Comparison of ENCODE assay signal across 28 cellular contexts in the genomic region with DNA sequence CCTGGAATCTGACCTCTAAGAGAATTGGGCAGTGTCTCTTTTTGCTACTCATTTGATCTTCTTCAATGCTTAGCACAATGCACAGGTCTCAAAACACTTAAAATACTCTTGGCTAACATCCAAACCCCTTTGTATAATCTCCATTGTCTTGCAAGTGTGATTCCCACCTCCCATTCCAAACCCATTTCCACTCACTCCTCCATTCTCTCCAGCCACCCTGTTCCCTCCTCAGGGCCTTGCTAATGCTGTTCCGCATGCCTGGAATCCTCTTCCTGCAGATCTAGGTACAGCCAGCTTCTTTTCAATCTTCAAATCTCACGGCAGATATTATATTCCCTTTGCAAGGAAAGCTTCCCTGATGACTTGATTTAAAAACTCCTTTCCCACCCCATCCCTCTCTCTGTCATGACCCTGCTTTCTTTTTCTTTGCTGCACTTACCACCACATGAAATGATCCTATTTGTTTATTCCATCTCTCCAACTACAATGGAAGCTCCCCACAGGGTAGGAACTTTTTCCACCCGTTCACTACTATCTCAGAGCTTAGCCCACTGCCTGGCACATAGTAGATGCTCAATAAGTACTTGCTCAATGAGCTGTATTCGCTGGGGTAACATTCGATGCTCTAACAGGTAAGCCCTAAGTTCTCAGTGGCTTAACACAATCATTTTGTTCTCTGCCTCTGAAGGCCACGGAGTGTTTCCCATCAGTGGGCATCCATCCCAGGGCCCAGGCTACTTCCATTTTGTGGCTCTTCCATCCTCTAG.
"Had no signal": no experiment of that assay in that cellular context is flagged by ENCODE, and none has a peak within 500 bp of the region (broad histone marks: within the 10 kb centered on the region; RNA-seq: fewer than 3 reads in every experiment).

No MANE protein-coding gene starts in this region.

- H3K4me3 ChIP-seq: breast epithelium, esophagus muscularis mucosa, left lung, lung, ovary, skin epidermis, tibial nerve had no signal

- H3K36me3 ChIP-seq: breast epithelium, esophagus muscularis mucosa, left lung, neutrophil, ovary, tibial nerve had no signal

- H3K4me1 Mint-ChIP-seq: central memory CD8-positive, alpha-beta T cell; natural killer cell; stimulated activated memory B cell treated with anti-CD40 and anti-IgM and Interleukin-4, amounts not matched to agents 10 μg/mL and 1 μg/mL and 100 μg/mL, for 72 hours had no signal

- H3K4me3 Mint-ChIP-seq: activated T-cell treated with anti-CD3 and anti-CD28 coated beads, Interleukin-2, amount 50 U/mL, for 72 hours; central memory CD8-positive, alpha-beta T cell; dendritic cell treated with granulocyte-macrophage colony-stimulating factor and Interleukin-4, amounts not matched to agents 40 ng/mL and 50 ng/mL, for 4 days; natural killer cell; stimulated activated memory B cell treated with anti-CD40 and anti-IgM and Interleukin-4, amounts not matched to agents 10 μg/mL and 1 μg/mL and 100 μg/mL, for 72 hours; T-helper 2 cell treated with Interferon-gamma antibody and Interleukin-4, amounts not matched to agents 5 μg/mL and 100 μg/mL, for 36 hours had no signal

- H3K27ac Mint-ChIP-seq: activated naive CD4-positive, alpha-beta T cell treated with anti-CD3 and anti-CD28 coated beads, Interleukin-2, amount 50 U/mL, for 72 hours; activated T-cell treated with anti-CD3 and anti-CD28 coated beads, Interleukin-2, amount 50 U/mL, for 72 hours; dendritic cell treated with granulocyte-macrophage colony-stimulating factor and Interleukin-4, amounts not matched to agents 40 ng/mL and 50 ng/mL, for 4 days; natural killer cell; progenitor cell of endocrine pancreas; stimulated activated memory B cell treated with anti-CD40 and anti-IgM and Interleukin-4, amounts not matched to agents 10 μg/mL and 1 μg/mL and 100 μg/mL, for 72 hours; T-helper 2 cell treated with Interferon-gamma antibody and Interleukin-4, amounts not matched to agents 5 μg/mL and 100 μg/mL, for 36 hours had no signal

- H3K4me1 ChIP-seq: breast epithelium, foreskin keratinocyte, left lung had no signal

- ATAC-seq: activated naive CD4-positive, alpha-beta T cell treated with anti-CD3 and anti-CD28 coated beads, Interleukin-2, amount 50 U/mL, for 72 hours; activated T-cell treated with anti-CD3 and anti-CD28 coated beads, Interleukin-2, amount 50 U/mL, for 72 hours; foreskin keratinocyte; natural killer cell; sciatic nerve; stimulated activated memory B cell treated with anti-CD40 and anti-IgM and Interleukin-4, amounts not matched to agents 10 μg/mL and 1 μg/mL and 100 μg/mL, for 72 hours had no signal

- DNase-seq: activated CD4-positive, alpha-beta T cell treated with anti-CD3 and anti-CD28 coated beads for 4 hours; activated CD4-positive, alpha-beta T cell treated with anti-CD3 and anti-CD28 coated beads, Interleukin-2, amount 50 U/mL, for 4 hours; activated naive CD4-positive, alpha-beta T cell; activated T-cell treated with anti-CD3 and anti-CD28 coated beads for 4 hours; activated T-cell treated with anti-CD3 and anti-CD28 coated beads, Interleukin-2, amount 50 U/mL, for 72 hours; foreskin keratinocyte; left lung; mesendoderm; natural killer cell; ovary; retina; stimulated activated CD4-positive, alpha-beta T cell treated with anti-CD3 and anti-CD28 coated beads, Interleukin-1b, Interleukin-23, amount 100 ng/mL, for 48 hours; stimulated activated CD4-positive, alpha-beta T cell treated with anti-CD3 and anti-CD28 coated beads, Interleukin-4, amount 100 ng/mL, for 4 hours; stimulated activated CD8-positive, alpha-beta memory T cell treated with anti-CD3 and anti-CD28 coated beads, Interleukin-4, amount 100 ng/mL, for 48 hours; T-helper 1 cell had no signal

- H3K27me3 ChIP-seq: breast epithelium, esophagus muscularis mucosa, left lung, neutrophil, ovary had no signal

- H3K9me3 ChIP-seq: breast epithelium, left lung, neutrophil, ovary had no signal

- H3K27me3 Mint-ChIP-seq: dendritic cell treated with granulocyte-macrophage colony-stimulating factor and Interleukin-4, amounts not matched to agents 40 ng/mL and 50 ng/mL, for 4 days had no signal

- H3K9me3 Mint-ChIP-seq: activated naive CD4-positive, alpha-beta T cell treated with anti-CD3 and anti-CD28 coated beads, Interleukin-2, amount 50 U/mL, for 72 hours; activated T-cell treated with anti-CD3 and anti-CD28 coated beads, Interleukin-2, amount 50 U/mL, for 72 hours; central memory CD8-positive, alpha-beta T cell; dendritic cell treated with granulocyte-macrophage colony-stimulating factor and Interleukin-4, amounts not matched to agents 40 ng/mL and 50 ng/mL, for 4 days; natural killer cell; stimulated activated memory B cell treated with anti-CD40 and anti-IgM and Interleukin-4, amounts not matched to agents 10 μg/mL and 1 μg/mL and 100 μg/mL, for 72 hours; T-helper 2 cell treated with Interferon-gamma antibody and Interleukin-4, amounts not matched to agents 5 μg/mL and 100 μg/mL, for 36 hours had no signal

- H3K36me3 Mint-ChIP-seq: activated naive CD4-positive, alpha-beta T cell treated with anti-CD3 and anti-CD28 coated beads, Interleukin-2, amount 50 U/mL, for 72 hours; natural killer cell; stimulated activated memory B cell treated with anti-CD40 and anti-IgM and Interleukin-4, amounts not matched to agents 10 μg/mL and 1 μg/mL and 100 μg/mL, for 72 hours had no signal

- H3K27ac ChIP-seq: breast epithelium, esophagus muscularis mucosa, foreskin keratinocyte, left lung, neutrophil, ovary, skin epidermis, tibial nerve had no signal
